Comparison of ENCODE assay signal across 20 cellular contexts in genomic region chr19:18669883-18670282, GRCh38. TPM values are rescaled to one million over a fixed set of nuclear protein-coding genes. Genes with fewer than 3 reads are reported as not detected.
"Had no signal": no experiment of that assay in that cellular context is flagged by ENCODE, and none has a peak within 500 bp of the region (broad histone marks: within the 10 kb centered on the region; RNA-seq: fewer than 3 reads in every experiment).

No MANE protein-coding gene starts in this region.

- H3K9me3 Mint-ChIP-seq: activated CD4-positive, alpha-beta T cell treated with anti-CD3 and anti-CD28 coated beads, Interleukin-2, amount 10 ng/mL, durations not matched to agents 7 days and 5 days; activated T-cell treated with anti-CD3 and anti-CD28 coated beads, Interleukin-2, amount 50 U/mL, for 24 hours; activated T-helper 2 cell treated with anti-CD3 and anti-CD28 coated beads, Interferon-gamma antibody, Interleukin-2, Interleukin-4, amounts not matched to agents 10 μg/mL and 5 μg/mL and 100 μg/mL, durations not matched to agents 14 hours and 24 hours and 36 hours; stimulated activated effector memory CD8-positive, alpha-beta T cell treated with anti-CD3 and anti-CD28 coated beads, Interleukin-12 subunit alpha, Interleukin-12 subunit beta, amount 100 ng/mL, for 72 hours had no signal

- ATAC-seq: activated CD4-positive, CD25-positive, alpha-beta regulatory T cell treated with anti-CD3 and anti-CD28 coated beads, Interleukin-2, amount 50 U/mL, for 24 hours; activated CD8-positive, alpha-beta T cell treated with anti-CD3 and anti-CD28 coated beads, Interleukin-2, amount 10 ng/mL, durations not matched to agents 7 days and 5 days; left lobe of liver; pancreas; sciatic nerve; stimulated activated effector memory CD8-positive, alpha-beta T cell treated with anti-CD3 and anti-CD28 coated beads, Interleukin-12 subunit alpha, Interleukin-12 subunit beta, amount 100 ng/mL, for 72 hours had no signal

- H3K27ac Mint-ChIP-seq: activated CD4-positive, alpha-beta T cell treated with anti-CD3 and anti-CD28 coated beads, Interleukin-2, amount 10 ng/mL, durations not matched to agents 7 days and 5 days; activated CD8-positive, alpha-beta T cell treated with anti-CD3 and anti-CD28 coated beads, Interleukin-2, amount 10 ng/mL, durations not matched to agents 7 days and 5 days; activated T-cell treated with anti-CD3 and anti-CD28 coated beads, Interleukin-2, amount 50 U/mL, for 24 hours; activated T-helper 2 cell treated with anti-CD3 and anti-CD28 coated beads, Interferon-gamma antibody, Interleukin-2, Interleukin-4, amounts not matched to agents 10 μg/mL and 5 μg/mL and 100 μg/mL, durations not matched to agents 14 hours and 24 hours and 36 hours; stimulated activated effector memory CD8-positive, alpha-beta T cell treated with anti-CD3 and anti-CD28 coated beads, Interleukin-12 subunit alpha, Interleukin-12 subunit beta, amount 100 ng/mL, for 72 hours had no signal

- H3K4me1 Mint-ChIP-seq: activated CD4-positive, alpha-beta T cell treated with anti-CD3 and anti-CD28 coated beads, Interleukin-2, amount 10 ng/mL, durations not matched to agents 7 days and 5 days; stimulated activated effector memory CD8-positive, alpha-beta T cell treated with anti-CD3 and anti-CD28 coated beads, Interleukin-12 subunit alpha, Interleukin-12 subunit beta, amount 100 ng/mL, for 72 hours had no signal

- H3K27ac ChIP-seq: cardiac muscle cell, pancreas had no signal

- H3K9me3 ChIP-seq: pancreas had no signal

- H3K27me3 ChIP-seq: cardiac muscle cell, pancreas had no signal

- H3K4me3 Mint-ChIP-seq: activated CD4-positive, alpha-beta T cell treated with anti-CD3 and anti-CD28 coated beads, Interleukin-2, amount 10 ng/mL, durations not matched to agents 7 days and 5 days; activated CD8-positive, alpha-beta T cell treated with anti-CD3 and anti-CD28 coated beads, Interleukin-2, amount 10 ng/mL, durations not matched to agents 7 days and 5 days; activated T-cell treated with anti-CD3 and anti-CD28 coated beads, Interleukin-2, amount 50 U/mL, for 24 hours; stimulated activated effector memory CD8-positive, alpha-beta T cell treated with anti-CD3 and anti-CD28 coated beads, Interleukin-12 subunit alpha, Interleukin-12 subunit beta, amount 100 ng/mL, for 72 hours had no signal

- H3K27me3 Mint-ChIP-seq: activated CD4-positive, alpha-beta T cell treated with anti-CD3 and anti-CD28 coated beads, Interleukin-2, amount 10 ng/mL, durations not matched to agents 7 days and 5 days; activated T-cell treated with anti-CD3 and anti-CD28 coated beads, Interleukin-2, amount 50 U/mL, for 24 hours had no signal

- DNase-seq: activated CD4-positive, alpha-beta T cell treated with anti-CD3 and anti-CD28 coated beads, Interleukin-2, amount 10 ng/mL, durations not matched to agents 7 days and 5 days; activated CD8-positive, alpha-beta T cell treated with anti-CD3 and anti-CD28 coated beads, Interleukin-2, amount 10 ng/mL, durations not matched to agents 7 days and 5 days; activated naive CD4-positive, alpha-beta T cell treated with anti-CD3 and anti-CD28 coated beads, Interleukin-2, amount 50 U/mL, for 16 hours; activated T-cell treated with anti-CD3 and anti-CD28 coated beads, Interleukin-2, amount 50 U/mL, for 24 hours; dermis blood vessel endothelial cell; effector memory CD4-positive, alpha-beta T cell; foreskin fibroblast; kidney; midbrain; pancreas; stimulated activated CD4-positive, alpha-beta T cell treated with anti-CD3 and anti-CD28 coated beads, Interleukin-4, amount 100 ng/mL, for 24 hours; T-helper 1 cell; T1000 had no signal

- H3K4me3 ChIP-seq: cardiac muscle cell, lung, pancreas had no signal

- H3K4me1 ChIP-seq: pancreas had no signal

RNA-seq across cellular contexts. Expression of gene TMEM59L, which starts 57.2 kb away (rescaled TPM):
- total RNA-seq: activated CD8-positive, alpha-beta T cell treated with anti-CD3 and anti-CD28 coated beads, Interleukin-2, amount 10 ng/mL, durations not matched to agents 7 days and 5 days; activated T-helper 2 cell treated with anti-CD3 and anti-CD28 coated beads, Interferon-gamma antibody, Interleukin-2, Interleukin-4, amounts not matched to agents 10 μg/mL and 5 μg/mL and 100 μg/mL, durations not matched to agents 14 hours and 24 hours and 36 hours; left lobe of liver had no signal
